In genomic region chr10:2143213-2143882, GRCh38 we compare ENCODE assay signal across 20 cellular contexts.
DNase-seq lines count a peak whose midpoint lies in the region; ATAC-seq and TF ChIP-seq lines count a peak whose summit lies in the region.
"Had no signal": no experiment of that assay in that cellular context is flagged by ENCODE, and none has a peak within 500 bp of the region (broad histone marks: within the 10 kb centered on the region; RNA-seq: fewer than 3 reads in every experiment).

No MANE protein-coding gene starts in this region.

- TF ChIP-seq CTCF in left lung (IDR thresholded peaks at IDR 0.05) (no peak), body of pancreas (IDR thresholded peaks at IDR 0.05) (no peak), BE2C (IDR thresholded peaks at IDR 0.05; ENCODE audit: low read depth, low read length) (no peak)

- H3K4me1 ChIP-seq in left lung: no peaks in the 10 kb centered on the region
- H3K4me1 ChIP-seq in body of pancreas: no peaks in the 10 kb centered on the region
- H3K4me1 ChIP-seq in BE2C: no peaks in the 10 kb centered on the region

- no peaks in the 10 kb centered on the region for H3K36me3 ChIP-seq in left lung
- H3K36me3 ChIP-seq in body of pancreas (replicated peaks in 1 of 2; ENCODE audit: insufficient read depth in 1 of 2, low read depth in 2 of 2): no peaks in the 10 kb centered on the region
- H3K36me3 ChIP-seq in BE2C: no peaks in the 10 kb centered on the region

- H3K4me3 ChIP-seq in left lung (no peak overlapping the region), body of pancreas (no peak overlapping the region), BE2C (ENCODE audit: low read depth, low read length) (no peak overlapping the region)
- H3K4me3 ChIP-seq: GM23248 had no signal

- H3K9me3 ChIP-seq in left lung (no peaks in the 10 kb centered on the region), body of pancreas (no peaks in the 10 kb centered on the region), BE2C (no peaks in the 10 kb centered on the region)

- H3K27ac ChIP-seq in left lung (no peak overlapping the region), body of pancreas (no peak overlapping the region)
- H3K27ac ChIP-seq: GM23248, HL-60 had no signal

- H3K27me3 ChIP-seq in left lung (no peaks in the 10 kb centered on the region), body of pancreas (no peaks in the 10 kb centered on the region), BE2C (no peaks in the 10 kb centered on the region)

- 76% methylated on average over 16 to 17 of the region's 17 CpGs for WGBS in body of pancreas, 2 donors

- ATAC-seq in left lung: peak; percentile 57
- no peak for ATAC-seq in body of pancreas

- peak; percentile 62 for DNase-seq in Daoy (ENCODE audit: low read depth)
- peak; percentile 54 for DNase-seq in RPMI7951 (ENCODE audit: low read depth)
- no peak for DNase-seq in left lung
- DNase-seq in erythroblast (lab: John Stamatoyannopoulos, UW): no peak
- DNase-seq in activated naive CD4-positive, alpha-beta T cell treated with anti-CD3 and anti-CD28 coated beads, Interleukin-2, amount 50 U/mL, for 16 hours: no peak
- DNase-seq in body of pancreas: no peak
- DNase-seq in BE2C: no peak
- DNase-seq: 8988T; C1 segment of cervical spinal cord; CD4-positive, CD25-positive, alpha-beta regulatory T cell; CD8-positive, alpha-beta memory T cell; COR-L47; DMS 273 treated with DMSO at 0.1 percent for 48 hours; DMS53; DND-41; GM23248; HCEC 1CT; HFFc6; IMR-90 had no signal

- intact Hi-C loops in left lung (cut with DNase I) (no loop called here), body of pancreas (cut with DNase I) (no loop called here)

- no peak for TF ChIP-seq POLR2A in erythroblast (IDR thresholded peaks at IDR 0.05; ENCODE audit: low read length)
- TF ChIP-seq POLR2A in body of pancreas (IDR thresholded peaks at IDR 0.05): no peak

Comparison
In these comparisons a context has a peak if more than half of its experiments do, and no peak if none do; other contexts are left out.
1. DNase-seq: peak in Daoy (single experiment) and RPMI7951 (single experiment); none in left lung (0 of 2), erythroblast (0 of 2), activated naive CD4-positive, alpha-beta T cell treated with anti-CD3 and anti-CD28 coated beads, Interleukin-2, amount 50 U/mL, for 16 hours (single experiment), body of pancreas (0 of 4) and BE2C (single experiment).